1 cellular context compared by ENCODE assay signal in the genomic region with DNA sequence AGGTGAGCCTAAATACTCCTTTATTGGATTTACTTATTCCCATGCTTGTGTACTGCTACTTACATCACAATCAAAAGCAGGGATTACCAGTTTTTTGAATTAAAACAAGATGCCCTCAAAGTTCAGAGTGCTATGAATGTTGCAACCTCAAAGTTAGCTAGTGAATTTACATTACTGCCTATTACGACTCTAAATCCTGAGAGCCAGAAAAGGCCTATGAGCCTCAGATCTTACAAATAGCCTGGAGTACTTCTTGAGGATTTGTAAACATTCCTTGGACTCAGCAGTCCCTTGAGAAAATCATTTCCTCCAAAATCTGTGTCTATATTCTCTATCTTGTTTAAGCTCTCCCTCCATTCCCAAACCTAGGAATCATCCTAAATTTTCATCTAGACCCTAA.
TF ChIP-seq lines count a peak whose summit lies in the region.

No MANE protein-coding gene starts in this region.

TF ChIP-seq in GM23338, 12 proteins besides CTCF, POLR2A, EP300 and RAD21 (continued from another document):
- TF ChIP-seq EZH2 (IDR thresholded peaks at IDR 0.05; ENCODE audit: low read depth, unreplicated experiment) (no peak), EZH2phosphoT487 (IDR thresholded peaks at IDR 0.05; ENCODE audit: unreplicated experiment) (no peak)
- TF ChIP-seq, protein P1, sequence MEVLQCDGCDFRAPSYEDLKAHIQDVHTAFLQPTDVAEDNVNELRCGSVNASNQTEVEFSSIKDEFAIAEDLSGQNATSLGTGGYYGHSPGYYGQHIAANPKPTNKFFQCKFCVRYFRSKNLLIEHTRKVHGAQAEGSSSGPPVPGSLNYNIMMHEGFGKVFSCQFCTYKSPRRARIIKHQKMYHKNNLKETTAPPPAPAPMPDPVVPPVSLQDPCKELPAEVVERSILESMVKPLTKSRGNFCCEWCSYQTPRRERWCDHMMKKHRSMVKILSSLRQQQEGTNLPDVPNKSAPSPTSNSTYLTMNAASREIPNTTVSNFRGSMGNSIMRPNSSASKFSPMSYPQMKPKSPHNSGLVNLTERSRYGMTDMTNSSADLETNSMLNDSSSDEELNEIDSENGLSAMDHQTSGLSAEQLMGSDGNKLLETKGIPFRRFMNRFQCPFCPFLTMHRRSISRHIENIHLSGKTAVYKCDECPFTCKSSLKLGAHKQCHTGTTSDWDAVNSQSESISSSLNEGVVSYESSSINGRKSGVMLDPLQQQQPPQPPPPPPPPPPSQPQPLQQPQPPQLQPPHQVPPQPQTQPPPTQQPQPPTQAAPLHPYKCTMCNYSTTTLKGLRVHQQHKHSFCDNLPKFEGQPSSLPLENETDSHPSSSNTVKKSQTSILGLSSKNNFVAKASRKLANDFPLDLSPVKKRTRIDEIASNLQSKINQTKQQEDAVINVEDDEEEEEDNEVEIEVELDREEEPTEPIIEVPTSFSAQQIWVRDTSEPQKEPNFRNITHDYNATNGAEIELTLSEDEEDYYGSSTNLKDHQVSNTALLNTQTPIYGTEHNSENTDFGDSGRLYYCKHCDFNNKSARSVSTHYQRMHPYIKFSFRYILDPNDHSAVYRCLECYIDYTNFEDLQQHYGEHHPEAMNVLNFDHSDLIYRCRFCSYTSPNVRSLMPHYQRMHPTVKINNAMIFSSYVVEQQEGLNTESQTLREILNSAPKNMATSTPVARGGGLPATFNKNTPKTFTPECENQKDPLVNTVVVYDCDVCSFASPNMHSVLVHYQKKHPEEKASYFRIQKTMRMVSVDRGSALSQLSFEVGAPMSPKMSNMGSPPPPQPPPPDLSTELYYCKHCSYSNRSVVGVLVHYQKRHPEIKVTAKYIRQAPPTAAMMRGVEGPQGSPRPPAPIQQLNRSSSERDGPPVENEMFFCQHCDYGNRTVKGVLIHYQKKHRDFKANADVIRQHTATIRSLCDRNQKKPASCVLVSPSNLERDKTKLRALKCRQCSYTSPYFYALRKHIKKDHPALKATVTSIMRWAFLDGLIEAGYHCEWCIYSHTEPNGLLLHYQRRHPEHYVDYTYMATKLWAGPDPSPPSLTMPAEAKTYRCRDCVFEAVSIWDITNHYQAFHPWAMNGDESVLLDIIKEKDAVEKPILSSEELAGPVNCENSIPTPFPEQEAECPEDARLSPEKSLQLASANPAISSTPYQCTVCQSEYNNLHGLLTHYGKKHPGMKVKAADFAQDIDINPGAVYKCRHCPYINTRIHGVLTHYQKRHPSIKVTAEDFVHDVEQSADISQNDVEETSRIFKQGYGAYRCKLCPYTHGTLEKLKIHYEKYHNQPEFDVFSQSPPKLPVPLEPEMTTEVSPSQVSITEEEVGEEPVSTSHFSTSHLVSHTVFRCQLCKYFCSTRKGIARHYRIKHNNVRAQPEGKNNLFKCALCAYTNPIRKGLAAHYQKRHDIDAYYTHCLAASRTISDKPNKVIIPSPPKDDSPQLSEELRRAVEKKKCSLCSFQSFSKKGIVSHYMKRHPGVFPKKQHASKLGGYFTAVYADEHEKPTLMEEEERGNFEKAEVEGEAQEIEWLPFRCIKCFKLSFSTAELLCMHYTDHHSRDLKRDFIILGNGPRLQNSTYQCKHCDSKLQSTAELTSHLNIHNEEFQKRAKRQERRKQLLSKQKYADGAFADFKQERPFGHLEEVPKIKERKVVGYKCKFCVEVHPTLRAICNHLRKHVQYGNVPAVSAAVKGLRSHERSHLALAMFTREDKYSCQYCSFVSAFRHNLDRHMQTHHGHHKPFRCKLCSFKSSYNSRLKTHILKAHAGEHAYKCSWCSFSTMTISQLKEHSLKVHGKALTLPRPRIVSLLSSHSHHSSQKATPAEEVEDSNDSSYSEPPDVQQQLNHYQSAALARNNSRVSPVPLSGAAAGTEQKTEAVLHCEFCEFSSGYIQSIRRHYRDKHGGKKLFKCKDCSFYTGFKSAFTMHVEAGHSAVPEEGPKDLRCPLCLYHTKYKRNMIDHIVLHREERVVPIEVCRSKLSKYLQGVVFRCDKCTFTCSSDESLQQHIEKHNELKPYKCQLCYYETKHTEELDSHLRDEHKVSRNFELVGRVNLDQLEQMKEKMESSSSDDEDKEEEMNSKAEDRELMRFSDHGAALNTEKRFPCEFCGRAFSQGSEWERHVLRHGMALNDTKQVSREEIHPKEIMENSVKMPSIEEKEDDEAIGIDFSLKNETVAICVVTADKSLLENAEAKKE (CRISPR knock-in tag; IDR thresholded peaks at IDR 0.05): no peak
